9 cellular contexts compared by ENCODE assay signal in genomic region chr4:56910172-56910967, GRCh38. TPM values are rescaled to one million over a fixed set of nuclear protein-coding genes. Genes with fewer than 3 reads are reported as not detected.
DNase-seq lines count a peak whose midpoint lies in the region; ATAC-seq, FAIRE-seq and TF ChIP-seq lines count a peak whose summit lies in the region.
"Had no signal": no experiment of that assay in that cellular context is flagged by ENCODE, and none has a peak within 500 bp of the region (broad histone marks: within the 10 kb centered on the region; RNA-seq: fewer than 3 reads in every experiment).

No MANE protein-coding gene starts in this region.

- peak overlapping the region; percentile 94 for H3K4me3 Mint-ChIP-seq in mesothelial cell of epicardium

- POLR2A ChIA-PET in AG04449 (lab: Yijun Ruan, JAX) = no interaction called here
- POLR2A ChIA-PET in K562 (lab: Yijun Ruan, JAX) = interaction anchor here (0.6 to 2.0 kb wide), 2 partner anchors 25 to 68 kb away, joined by 3 to 18 read pairs; partner anchors contain the start of genes NOA1 and POLR2B
- POLR2A ChIA-PET in RWPE1 (lab: Yijun Ruan, JAX; ENCODE audit: low non-redundant PET) = no interaction called here

- peak overlapping the region; percentile 31 to 95; a peak in 3 of 4 replicates for H3K9ac ChIP-seq in K562 (ENCODE audit: insufficient read depth in 1 of 2, low read depth in 2 of 2, low read length in 2 of 2)

- TF ChIP-seq RAD21 in K562 (CRISPR knock-in tag; conservative IDR thresholded peaks at IDR 0.05 in 1 of 2, IDR thresholded peaks at IDR 0.05 in 1 of 2) = no peak

- peaks cover 8% of the 10 kb centered on the region; the same call in 1 of the 2 replicates for H4K20me1 ChIP-seq in K562 (replicated peaks; ENCODE audit: control insufficient read depth, insufficient read depth, low read length)

- 14% methylated on average over 6 of the region's 6 CpGs for WGBS in K562 (ENCODE audit: insufficient coverage, low coverage, missing lambda C conversion rate)

- H3K36me3 Mint-ChIP-seq in mesothelial cell of epicardium = peaks cover 5% of the 10 kb centered on the region

- in situ Hi-C loops in K562 (cut with MboI) = no loop called here

- H3K27me3 ChIP-seq in HL-60 (ENCODE audit: insufficient read depth, poor library complexity, severe bottlenecking) (no peaks in the 10 kb centered on the region), K562 (ENCODE audit: control insufficient read depth in 2 of 2, insufficient read depth in 2 of 2, low read length in 2 of 2) (peaks cover 0 to 5% of the 10 kb centered on the region in 2 experiments; a peak in 2 of 5 replicates), Peyer's patch (no peaks in the 10 kb centered on the region)

- no peak for TF ChIP-seq CTCF in AG04449 (IDR thresholded peaks at IDR 0.05; ENCODE audit: insufficient read depth, low read length, missing control alignments)
- no peak for TF ChIP-seq CTCF in HL-60 (IDR thresholded peaks at IDR 0.05; ENCODE audit: insufficient read depth, low read length)
- no peak for TF ChIP-seq CTCF in K562 (IDR thresholded peaks at IDR 0.05 in 2 of 3, conservative IDR thresholded peaks at IDR 0.05 in 1 of 3; ENCODE audit: insufficient read depth in 2 of 3, low read depth in 1 of 3, low read length in 3 of 3)
- TF ChIP-seq CTCF in mesothelial cell of epicardium (IDR thresholded peaks at IDR 0.05; ENCODE audit: unreplicated experiment) = no peak
- TF ChIP-seq CTCF in RWPE1 (conservative IDR thresholded peaks at IDR 0.05; ENCODE audit: low read depth) = no peak
- no peak for TF ChIP-seq CTCF in Peyer's patch (IDR thresholded peaks at IDR 0.05)

- no peak overlapping the region for H2AFZ ChIP-seq in K562 (ENCODE audit: low read depth, low read length)

- intact Hi-C loops in K562 (cut with micrococcal nuclease) = loop anchor here (5.0 kb wide), 1 partner anchor 47 kb away; no protein-coding TSS in a partner anchor

- H3K36me3 ChIP-seq in K562 (ENCODE audit: control insufficient read depth, insufficient read depth, low read length) (peaks cover 33% of the 10 kb centered on the region), Peyer's patch (no peaks in the 10 kb centered on the region)

- no peaks in the 10 kb centered on the region for H3K9me1 ChIP-seq in K562 (ENCODE audit: control insufficient read depth, insufficient read depth, low read length)

- TF ChIP-seq EP300 in K562 (IDR thresholded peaks at IDR 0.05; ENCODE audit: low read length) = 0 out of 2 replicates have a peak, but pooled peaks have one; percentile 13

- DNase-seq in AG04449 (ENCODE audit: low read depth, low spot score) (no peak), HL-60 (ENCODE audit: low read depth in 1 of 2, low spot score in 1 of 2) (no peak), K562 (ENCODE audit: extremely low read depth in 1 of 4, low spot score in 3 of 4) (peak in 2 of 4 experiments; percentile 24 to 61), mesothelial cell of epicardium (ENCODE audit: low spot score in 2 of 2, unreplicated experiment in 2 of 2) (no peak), RWPE1 (ENCODE audit: low spot score) (no peak), Peyer's patch (no peak), UCSD-AML1 (lab: John Stamatoyannopoulos, UW; ENCODE audit: unreplicated experiment) (no peak)
- DNase-seq: activated CD4-positive, CD25-positive, alpha-beta regulatory T cell had no signal

- FAIRE-seq in K562 (lab: Jason Lieb, UNC) = peak; percentile 75

- H3K27me3 Mint-ChIP-seq in mesothelial cell of epicardium (ENCODE audit: low read depth) = peaks cover 11% of the 10 kb centered on the region

- peaks cover 70% of the 10 kb centered on the region for H3K79me2 ChIP-seq in K562 (ENCODE audit: control insufficient read depth, insufficient read depth, low read length)

- CTCF ChIA-PET in AG04449 (lab: Yijun Ruan, JAX) (interaction anchor here (0.6 to 1.2 kb wide), 2 partner anchors 15 to 451 kb away, joined by 3 to 4 read pairs; no protein-coding TSS in a partner anchor), K562 (lab: Yijun Ruan, JAX; ENCODE audit: low intra/inter-chr PET ratio) (no interaction called here), RWPE1 (lab: Yijun Ruan, JAX) (no interaction called here)

- H3K4me1 Mint-ChIP-seq in mesothelial cell of epicardium = peaks cover 34% of the 10 kb centered on the region

- H3K4me1 ChIP-seq in K562 (replicated peaks in 1 of 2; ENCODE audit: control insufficient read depth in 2 of 2, insufficient read depth in 2 of 2, low read length in 2 of 2) (peaks cover 18 to 20% of the 10 kb centered on the region in 2 experiments; a peak in 4 of 5 replicates), Peyer's patch (peaks cover 0 to 34% (median 9%) of the 10 kb centered on the region in 4 donors)

- no TSS peak for BruUV-seq in K562 (replicated peaks; lab: Mats Ljungman, UMichigan)

- H3K4me3 ChIP-seq in AG04449 (ENCODE audit: low read depth, low read length) (peak overlapping the region; percentile 89), HL-60 (replicated peaks; ENCODE audit: insufficient read depth, low read length) (peak overlapping the region; percentile 73), K562 (peak overlapping the region; percentile 99), Peyer's patch (peak overlapping the region in 2 of 4 donors; percentile 97 to 100)

- ATAC-seq in K562 = peak; percentile 12
- no peak for ATAC-seq in HG03025 (IDR thresholded peaks at IDR 0.05; ENCODE audit: low FRiP score, unreplicated experiment)

- H3K4me2 ChIP-seq in K562 (ENCODE audit: insufficient read depth, low read length) = peak overlapping the region; percentile 90

- no peak for TF ChIP-seq POLR2A in K562 (conservative IDR thresholded peaks at IDR 0.05)
- TF ChIP-seq POLR2A in Peyer's patch (IDR thresholded peaks at IDR 0.05) = no peak

- H3K27ac ChIP-seq in HL-60 (replicated peaks) = peak overlapping the region; percentile 98
- H3K27ac ChIP-seq in K562 (ENCODE audit: extremely low read depth, low read depth, low read length) = peak overlapping the region; percentile 97
- H3K27ac ChIP-seq in RWPE1 = no peak overlapping the region
- peak overlapping the region in 2 of 4 donors; percentile 91 to 97 for H3K27ac ChIP-seq in Peyer's patch

- H3K9me3 Mint-ChIP-seq in mesothelial cell of epicardium = no peaks in the 10 kb centered on the region

- no peaks in the 10 kb centered on the region for H3K9me3 ChIP-seq in K562 (replicated peaks; ENCODE audit: control insufficient read depth, insufficient read depth, low read depth, low read length)
- no peaks in the 10 kb centered on the region for H3K9me3 ChIP-seq in Peyer's patch

- peak overlapping the region; percentile 99 for H3K27ac Mint-ChIP-seq in mesothelial cell of epicardium

TF ChIP-seq in K562, 482 proteins besides CTCF, POLR2A, EP300 and RAD21 (continues in another document):
- no peak for TF ChIP-seq ZNF561 (CRISPR knock-in tag; conservative IDR thresholded peaks at IDR 0.05)
- no peak for TF ChIP-seq ID3 (CRISPR knock-in tag; IDR thresholded peaks at IDR 0.05)
- 0 out of 2 replicates have a peak, but pooled peaks have one; percentile 55 for TF ChIP-seq ID3 (tag; IDR thresholded peaks at IDR 0.05)
- 0 out of 2 replicates have a peak, but pooled peaks have one; percentile 48 for TF ChIP-seq TEAD4 (IDR thresholded peaks at IDR 0.05; ENCODE audit: low read length)
- TF ChIP-seq TEAD4 (CRISPR knock-in tag; IDR thresholded peaks at IDR 0.05; ENCODE audit: borderline replicate concordance) = no peak
- 0 out of 4 replicates have a peak, but pooled peaks of 1 of the 2 experiments have one; percentile 37 for TF ChIP-seq RCOR1 (IDR thresholded peaks at IDR 0.05; ENCODE audit: borderline replicate concordance in 1 of 2, low read depth in 2 of 2, low read length in 2 of 2)
- TF ChIP-seq HMBOX1 (IDR thresholded peaks at IDR 0.05) = peak; percentile 78

RNA-seq across cellular contexts. Expression of gene REST, which starts 2.7 kb away (rescaled TPM):
- 40.4 and 67.7 TPM in 2 replicates for total RNA-seq in K562 (2011; cell fraction: chromatin; rRNA removed; ENCODE audit: low replicate concordance)
- total RNA-seq in K562 (2011; cell fraction: nucleolus; rRNA removed) = 18.8 and 21.2 TPM in 2 replicates
- total RNA-seq in K562 (2011; cell fraction: nucleoplasm; rRNA removed) = 27.1 and 31.8 TPM in 2 replicates
- total RNA-seq in K562 (2014; rRNA removed) (19.2 and 28.4 TPM in 2 replicates), K562 (2014; rRNA removed; fragmentation: Illumina TruSeq; extraction: Trizol) (20.1 and 23.6 TPM in 2 replicates), K562 (2015; rRNA removed; fragmentation: Illumina TruSeq; extraction: Trizol) (19.9 TPM in 2 replicates), K562 (2021) (23.2 and 24.0 TPM in 2 replicates), mesothelial cell of epicardium (81.9 to 88.3 TPM (median 86.8 TPM) in 3 replicates), Peyer's patch (10 to 100 TPM; 27.1 to 37.9 (median 36.0) TPM)
- polyA plus RNA-seq in K562 (2011; rRNA removed) (15.3 and 19.3 TPM in 2 replicates), K562 (2014; fragmentation: Illumina TruSeq; extraction: Trizol) (8.9 and 9.7 TPM in 2 replicates), K562 (2014; fragmentation: Nextera tagmentation; extraction: Ambion mirVana) (1 to 10 TPM; 2.9 to 6.9 TPM), K562 (2014; rRNA removed) (10.1 and 10.8 TPM in 2 replicates)
- polyA plus RNA-seq in K562 (2011; cell fraction: cytosol; rRNA removed) = 4.0 and 7.3 TPM in 2 replicates
- polyA plus RNA-seq in K562 (2011; cell fraction: nucleus; rRNA removed) = 11.4 and 12.6 TPM in 2 replicates
- polyA plus RNA-seq in K562 (2012) = 5.1 and 6.8 TPM in 2 replicates
- polyA minus RNA-seq in K562 (2011; rRNA and poly(A)+ RNA removed) = 60.5 and 72.5 TPM in 2 replicates
- polyA minus RNA-seq in K562 (2011; cell fraction: cytosol; rRNA and poly(A)+ RNA removed) = 15.0 and 22.1 TPM in 2 replicates
- polyA minus RNA-seq in K562 (2011; cell fraction: nucleus; rRNA and poly(A)+ RNA removed) = 15.3 and 21.0 TPM in 2 replicates
